Comparison of ENCODE assay signal across 16 cellular contexts in genomic region chrX:134885336-134886016, GRCh38.
"Had no signal": no experiment of that assay in that cellular context is flagged by ENCODE, and none has a peak within 500 bp of the region (broad histone marks: within the 10 kb centered on the region; RNA-seq: fewer than 3 reads in every experiment).

No MANE protein-coding gene starts in this region.

- H3K4me3 ChIP-seq: ascending aorta, gastroesophageal sphincter, ovary, thoracic aorta had no signal

- H3K27me3 ChIP-seq: ascending aorta, gastroesophageal sphincter, ovary had no signal

- H3K9me3 ChIP-seq: ascending aorta, gastroesophageal sphincter, ovary, thoracic aorta had no signal

- H3K27ac ChIP-seq: ascending aorta, gastroesophageal sphincter, ovary, thoracic aorta had no signal

- DNase-seq: activated CD4-positive, alpha-beta T cell treated with anti-CD3 and anti-CD28 coated beads for 4 hours; activated CD8-positive, alpha-beta memory T cell treated with anti-CD3 and anti-CD28 coated beads, Interleukin-2, amount 50 U/mL, for 48 hours; activated CD8-positive, alpha-beta T cell treated with anti-CD3 and anti-CD28 coated beads for 36 hours; activated naive CD4-positive, alpha-beta T cell treated with Interleukin-2 at 50 U/mL for 16 hours; activated naive CD8-positive, alpha-beta T cell treated with anti-CD3 and anti-CD28 coated beads, Interleukin-2, amount 50 U/mL, for 24 hours; kidney; ovary; stimulated activated CD4-positive, alpha-beta T cell treated with anti-CD3 and anti-CD28 coated beads, Interleukin-15, amount 100 ng/mL, for 24 hours; stimulated activated CD4-positive, alpha-beta T cell treated with anti-CD3 and anti-CD28 coated beads, Interleukin-4, amount 100 ng/mL, for 24 hours; stimulated activated naive CD8-positive, alpha-beta T cell treated with anti-CD3 and anti-CD28 coated beads, Interleukin-15, amount 100 ng/mL, for 72 hours had no signal

- FAIRE-seq: colon, endothelial cell of umbilical vein, kidney, urothelium cell line had no signal

- H3K36me3 ChIP-seq: ascending aorta, gastroesophageal sphincter, ovary, thoracic aorta had no signal

- H3K4me1 ChIP-seq: ascending aorta, gastroesophageal sphincter had no signal
